Comparison of ENCODE assay signal across 16 cellular contexts in genomic region chr22:21598302-21598701, GRCh38. TPM values are rescaled to one million over a fixed set of nuclear protein-coding genes. Genes with fewer than 3 reads are reported as not detected.
DNase-seq lines count a peak whose midpoint lies in the region; ATAC-seq and TF ChIP-seq lines count a peak whose summit lies in the region.
"Had no signal": no experiment of that assay in that cellular context is flagged by ENCODE, and none has a peak within 500 bp of the region (broad histone marks: within the 10 kb centered on the region; RNA-seq: fewer than 3 reads in every experiment).

No MANE protein-coding gene starts in this region.

- 100% methylated on average over 1 of the region's 3 CpGs; no CpG with 5 or more reads in 1 of the 2 experiments for WGBS in endodermal cell (ENCODE audit: insufficient coverage in 1 of 2, insufficient read length in 1 of 2), 2 experiments

- H3K4me3 ChIP-seq in endodermal cell (ENCODE audit: low read length): no peak overlapping the region
- H3K4me3 ChIP-seq in mucosa of descending colon: no peak overlapping the region
- H3K4me3 ChIP-seq: BLaER1 treated with 17β-estradiol and CSF1 and Interleukin-3, amounts not matched to agents 10 nM and 100 nM had no signal

- no peak for ATAC-seq in activated CD8-positive, alpha-beta T cell treated with anti-CD3 and anti-CD28 coated beads for 36 hours
- ATAC-seq in activated CD8-positive, alpha-beta T cell treated with anti-CD3 and anti-CD28 coated beads, Interleukin-2, amount 10 ng/mL, durations not matched to agents 7 days and 5 days: no peak
- no peak for ATAC-seq in stimulated activated naive CD8-positive, alpha-beta T cell treated with anti-CD3 and anti-CD28 coated beads, Interleukin-15, Interleukin-2, amounts not matched to agents 100 U/mL and 50 U/mL, for 24 hours
- ATAC-seq in mucosa of descending colon: no peak
- ATAC-seq: HCT116 had no signal

- H3K4me3 Mint-ChIP-seq in activated CD8-positive, alpha-beta T cell treated with anti-CD3 and anti-CD28 coated beads for 36 hours: no peak overlapping the region
- H3K4me3 Mint-ChIP-seq in activated CD8-positive, alpha-beta T cell treated with anti-CD3 and anti-CD28 coated beads, Interleukin-2, amount 10 ng/mL, durations not matched to agents 7 days and 5 days: no peak overlapping the region
- no peak overlapping the region for H3K4me3 Mint-ChIP-seq in stimulated activated naive CD8-positive, alpha-beta T cell treated with anti-CD3 and anti-CD28 coated beads, Interleukin-15, Interleukin-2, amounts not matched to agents 100 ng/mL and 50 ng/mL, for 24 hours
- H3K4me3 Mint-ChIP-seq in endothelial cell (ENCODE audit: unreplicated experiment): peak overlapping the region; percentile 21
- no peak overlapping the region for H3K4me3 Mint-ChIP-seq in endodermal cell

- peaks cover 58% of the 10 kb centered on the region for H3K36me3 ChIP-seq in endodermal cell (ENCODE audit: control insufficient read depth, insufficient read depth, low read length)
- no peaks in the 10 kb centered on the region for H3K36me3 ChIP-seq in mucosa of descending colon (ENCODE audit: low read depth)

- H3K27me3 Mint-ChIP-seq in activated CD8-positive, alpha-beta T cell treated with anti-CD3 and anti-CD28 coated beads for 36 hours: no peaks in the 10 kb centered on the region
- H3K27me3 Mint-ChIP-seq in activated CD8-positive, alpha-beta T cell treated with anti-CD3 and anti-CD28 coated beads, Interleukin-2, amount 10 ng/mL, durations not matched to agents 7 days and 5 days (ENCODE audit: low read depth): no peaks in the 10 kb centered on the region
- no peaks in the 10 kb centered on the region for H3K27me3 Mint-ChIP-seq in stimulated activated naive CD8-positive, alpha-beta T cell treated with anti-CD3 and anti-CD28 coated beads, Interleukin-15, Interleukin-2, amounts not matched to agents 100 ng/mL and 50 ng/mL, for 24 hours
- peaks cover 7% of the 10 kb centered on the region for H3K27me3 Mint-ChIP-seq in endothelial cell (ENCODE audit: unreplicated experiment)
- no peaks in the 10 kb centered on the region for H3K27me3 Mint-ChIP-seq in endodermal cell (ENCODE audit: insufficient read depth)
- H3K27me3 Mint-ChIP-seq: CD4-positive, CD25-positive, alpha-beta regulatory T cell had no signal

- H3K27ac ChIP-seq in endodermal cell (ENCODE audit: low read depth, low read length): no peak overlapping the region

- no peak for DNase-seq in activated CD8-positive, alpha-beta T cell treated with anti-CD3 and anti-CD28 coated beads for 36 hours
- no peak for DNase-seq in activated CD8-positive, alpha-beta T cell treated with anti-CD3 and anti-CD28 coated beads, Interleukin-2, amount 10 ng/mL, durations not matched to agents 7 days and 5 days
- DNase-seq in stimulated activated naive CD8-positive, alpha-beta T cell treated with anti-CD3 and anti-CD28 coated beads, Interleukin-15, Interleukin-2, amounts not matched to agents 100 U/mL and 50 U/mL, for 24 hours: no peak
- DNase-seq in endothelial cell (ENCODE audit: low spot score): no peak
- DNase-seq in endodermal cell: no peak
- DNase-seq in mucosa of descending colon: no peak
- DNase-seq: ACHN; Calu3; CD4-positive, CD25-positive, alpha-beta regulatory T cell; DMS 273 treated with DMSO at 0.1 percent for 48 hours had no signal

- H3K4me1 Mint-ChIP-seq in activated CD8-positive, alpha-beta T cell treated with anti-CD3 and anti-CD28 coated beads for 36 hours (ENCODE audit: low read depth): peaks cover 30% of the 10 kb centered on the region
- H3K4me1 Mint-ChIP-seq in activated CD8-positive, alpha-beta T cell treated with anti-CD3 and anti-CD28 coated beads, Interleukin-2, amount 10 ng/mL, durations not matched to agents 7 days and 5 days (ENCODE audit: low read depth): peaks cover 20% of the 10 kb centered on the region
- H3K4me1 Mint-ChIP-seq in stimulated activated naive CD8-positive, alpha-beta T cell treated with anti-CD3 and anti-CD28 coated beads, Interleukin-15, Interleukin-2, amounts not matched to agents 100 ng/mL and 50 ng/mL, for 24 hours (ENCODE audit: low read depth): peaks cover 37% of the 10 kb centered on the region
- H3K4me1 Mint-ChIP-seq in endothelial cell (ENCODE audit: unreplicated experiment): peaks cover 32% of the 10 kb centered on the region
- peaks cover 4% of the 10 kb centered on the region for H3K4me1 Mint-ChIP-seq in endodermal cell

- CTCF ChIA-PET in activated CD8-positive, alpha-beta T cell treated with anti-CD3 and anti-CD28 coated beads for 36 hours (lab: Charles Lee): no interaction called here
- CTCF ChIA-PET in activated CD8-positive, alpha-beta T cell treated with anti-CD3 and anti-CD28 coated beads, Interleukin-2, amount 10 ng/mL, durations not matched to agents 7 days and 5 days (lab: Charles Lee): interaction anchor here (1.1 to 1.2 kb wide), 2 partner anchors 13 to 45 kb away, joined by 3 to 7 read pairs; no protein-coding TSS in a partner anchor

- no peak overlapping the region for H3K9ac ChIP-seq in endodermal cell (ENCODE audit: extremely low read depth, low read length, poor library complexity, severe bottlenecking)

- H3K4me1 ChIP-seq in endodermal cell (ENCODE audit: control insufficient read depth, insufficient read depth, low read length) (no peaks in the 10 kb centered on the region), mucosa of descending colon (ENCODE audit: low read depth) (no peaks in the 10 kb centered on the region)

- H3K9me3 ChIP-seq in endodermal cell (ENCODE audit: control insufficient read depth, low read length) (no peaks in the 10 kb centered on the region), mucosa of descending colon (no peaks in the 10 kb centered on the region)
- H3K9me3 ChIP-seq: BLaER1 treated with 17β-estradiol and CSF1 and Interleukin-3, amounts not matched to agents 10 nM and 100 nM had no signal

- H3K36me3 Mint-ChIP-seq in activated CD8-positive, alpha-beta T cell treated with anti-CD3 and anti-CD28 coated beads for 36 hours (ENCODE audit: low read depth): peaks cover 33% of the 10 kb centered on the region
- peaks cover 46% of the 10 kb centered on the region for H3K36me3 Mint-ChIP-seq in activated CD8-positive, alpha-beta T cell treated with anti-CD3 and anti-CD28 coated beads, Interleukin-2, amount 10 ng/mL, durations not matched to agents 7 days and 5 days (ENCODE audit: low read depth)
- H3K36me3 Mint-ChIP-seq in stimulated activated naive CD8-positive, alpha-beta T cell treated with anti-CD3 and anti-CD28 coated beads, Interleukin-15, Interleukin-2, amounts not matched to agents 100 ng/mL and 50 ng/mL, for 24 hours (ENCODE audit: low read depth): peaks cover 55% of the 10 kb centered on the region
- H3K36me3 Mint-ChIP-seq in endothelial cell (ENCODE audit: low read depth, unreplicated experiment) (peaks cover 28% of the 10 kb centered on the region), endodermal cell (ENCODE audit: low read depth) (peaks cover 52% of the 10 kb centered on the region)

- H3K27me3 ChIP-seq in endodermal cell (ENCODE audit: control insufficient read depth, insufficient read depth, low read length, poor library complexity, severe bottlenecking): no peaks in the 10 kb centered on the region
- H3K27me3 ChIP-seq: BLaER1 treated with 17β-estradiol and CSF1 and Interleukin-3, amounts not matched to agents 10 nM and 100 nM had no signal

- intact Hi-C loops in activated CD8-positive, alpha-beta T cell treated with anti-CD3 and anti-CD28 coated beads for 36 hours (cut with micrococcal nuclease): no loop called here
- intact Hi-C loops in mucosa of descending colon (cut with DNase I, micrococcal nuclease): no loop called here

- H3K27ac Mint-ChIP-seq in activated CD8-positive, alpha-beta T cell treated with anti-CD3 and anti-CD28 coated beads for 36 hours: peak overlapping the region; percentile 24
- H3K27ac Mint-ChIP-seq in activated CD8-positive, alpha-beta T cell treated with anti-CD3 and anti-CD28 coated beads, Interleukin-2, amount 10 ng/mL, durations not matched to agents 7 days and 5 days: no peak overlapping the region
- peak overlapping the region; percentile 13 for H3K27ac Mint-ChIP-seq in stimulated activated naive CD8-positive, alpha-beta T cell treated with anti-CD3 and anti-CD28 coated beads, Interleukin-15, Interleukin-2, amounts not matched to agents 100 ng/mL and 50 ng/mL, for 24 hours
- peak overlapping the region; percentile 50 for H3K27ac Mint-ChIP-seq in endothelial cell (ENCODE audit: unreplicated experiment)
- no peak overlapping the region for H3K27ac Mint-ChIP-seq in endodermal cell

- TF ChIP-seq CTCF in activated CD8-positive, alpha-beta T cell treated with anti-CD3 and anti-CD28 coated beads for 36 hours (IDR thresholded peaks at IDR 0.05): no peak
- no peak for TF ChIP-seq CTCF in endothelial cell (IDR thresholded peaks at IDR 0.05; ENCODE audit: unreplicated experiment)
- TF ChIP-seq CTCF in endodermal cell (conservative IDR thresholded peaks at IDR 0.05): no peak
- TF ChIP-seq CTCF in mucosa of descending colon (IDR thresholded peaks at IDR 0.05): no peak

- POLR2A ChIA-PET in activated CD8-positive, alpha-beta T cell treated with anti-CD3 and anti-CD28 coated beads for 36 hours (lab: Charles Lee): interaction anchor here (1.0 to 1.1 kb wide), 2 partner anchors 15 to 24 kb away, joined by 3 to 4 read pairs; no protein-coding TSS in a partner anchor
- POLR2A ChIA-PET in activated CD8-positive, alpha-beta T cell treated with anti-CD3 and anti-CD28 coated beads, Interleukin-2, amount 10 ng/mL, durations not matched to agents 7 days and 5 days (lab: Charles Lee): no interaction called here

- no peaks in the 10 kb centered on the region for H3K9me3 Mint-ChIP-seq in activated CD8-positive, alpha-beta T cell treated with anti-CD3 and anti-CD28 coated beads for 36 hours
- H3K9me3 Mint-ChIP-seq in activated CD8-positive, alpha-beta T cell treated with anti-CD3 and anti-CD28 coated beads, Interleukin-2, amount 10 ng/mL, durations not matched to agents 7 days and 5 days (ENCODE audit: insufficient read depth): no peaks in the 10 kb centered on the region
- no peaks in the 10 kb centered on the region for H3K9me3 Mint-ChIP-seq in stimulated activated naive CD8-positive, alpha-beta T cell treated with anti-CD3 and anti-CD28 coated beads, Interleukin-15, Interleukin-2, amounts not matched to agents 100 ng/mL and 50 ng/mL, for 24 hours
- no peaks in the 10 kb centered on the region for H3K9me3 Mint-ChIP-seq in endothelial cell (ENCODE audit: unreplicated experiment)
- no peaks in the 10 kb centered on the region for H3K9me3 Mint-ChIP-seq in endodermal cell
- H3K9me3 Mint-ChIP-seq: CD4-positive, CD25-positive, alpha-beta regulatory T cell had no signal

RNA-seq across cellular contexts. Expression of gene UBE2L3, which starts 30.8 kb away (rescaled TPM):
- total RNA-seq in activated CD8-positive, alpha-beta T cell treated with anti-CD3 and anti-CD28 coated beads for 36 hours: 10 to 100 TPM; 50.3 to 54.9 TPM
- 10 to 100 TPM; 65.3 to 69.6 TPM for total RNA-seq in activated CD8-positive, alpha-beta T cell treated with anti-CD3 and anti-CD28 coated beads, Interleukin-2, amount 10 ng/mL, durations not matched to agents 7 days and 5 days
- total RNA-seq in endothelial cell (ENCODE audit: unreplicated experiment) (62.2 TPM), endodermal cell (10 to 100 TPM; 74.6 to 79.4 TPM), mucosa of descending colon (10 to 100 TPM; 52.6 to 60.9 (median 60.7) TPM)
- polyA plus RNA-seq in endodermal cell (2013, experiment 1 of 2): 89.9 TPM
- polyA plus RNA-seq in endodermal cell (2013, experiment 2 of 2): 90.0 TPM

RNA-seq across cellular contexts. Expression of gene YDJC, which starts 31.5 kb away (rescaled TPM):
- 10 to 100 TPM; 60.1 to 64.9 TPM for total RNA-seq in activated CD8-positive, alpha-beta T cell treated with anti-CD3 and anti-CD28 coated beads for 36 hours
- total RNA-seq in activated CD8-positive, alpha-beta T cell treated with anti-CD3 and anti-CD28 coated beads, Interleukin-2, amount 10 ng/mL, durations not matched to agents 7 days and 5 days: 10 to 100 TPM; 46.7 to 47.1 TPM
- total RNA-seq in endothelial cell (ENCODE audit: unreplicated experiment) (11.2 TPM), endodermal cell (10 to 100 TPM; 16.4 to 19.9 TPM), mucosa of descending colon (10 to 100 TPM; 12.5 to 26.5 (median 21.7) TPM)
- 11.6 TPM for polyA plus RNA-seq in endodermal cell (2013, experiment 1 of 2)
- 11.3 TPM for polyA plus RNA-seq in endodermal cell (2013, experiment 2 of 2)

RNA-seq across cellular contexts. Expression of gene CCDC116, which starts 34.3 kb away (rescaled TPM):
- under 1 TPM in 1 of 2 experiments, not detected in 1; 0.45 TPM for total RNA-seq in activated CD8-positive, alpha-beta T cell treated with anti-CD3 and anti-CD28 coated beads for 36 hours
- total RNA-seq in activated CD8-positive, alpha-beta T cell treated with anti-CD3 and anti-CD28 coated beads, Interleukin-2, amount 10 ng/mL, durations not matched to agents 7 days and 5 days: 1 to 10 TPM in 1 of 2 experiments, under 1 TPM in 1; 0.66 to 1.6 TPM
- total RNA-seq in endothelial cell (ENCODE audit: unreplicated experiment) (0.36 TPM), endodermal cell (under 1 TPM; 0.46 to 0.84 TPM), mucosa of descending colon (under 1 TPM; 0.22 to 0.89 (median 0.26) TPM)
- polyA plus RNA-seq in endodermal cell (2013, experiment 1 of 2): 0.53 TPM
- polyA plus RNA-seq in endodermal cell (2013, experiment 2 of 2): 0.41 TPM
- total RNA-seq: A172; Calu3; CD4-positive, CD25-positive, alpha-beta regulatory T cell; HT1080 had no signal
- polyA plus RNA-seq: CD4-positive, CD25-positive, alpha-beta regulatory T cell had no signal

RNA-seq across cellular contexts. Expression of gene SDF2L1, which starts 43.8 kb away (rescaled TPM):
- total RNA-seq in activated CD8-positive, alpha-beta T cell treated with anti-CD3 and anti-CD28 coated beads for 36 hours: 10 to 100 TPM; 38.6 to 41.3 TPM
- total RNA-seq in activated CD8-positive, alpha-beta T cell treated with anti-CD3 and anti-CD28 coated beads, Interleukin-2, amount 10 ng/mL, durations not matched to agents 7 days and 5 days: 10 to 100 TPM; 85.9 to 86.4 TPM
- 32.4 TPM for total RNA-seq in endothelial cell (ENCODE audit: unreplicated experiment)
- total RNA-seq in endodermal cell: 10 to 100 TPM; 30.3 to 61.4 TPM
- 17.6 TPM for polyA plus RNA-seq in endodermal cell (2013, experiment 1 of 2)
- 20.9 TPM for polyA plus RNA-seq in endodermal cell (2013, experiment 2 of 2)
- total RNA-seq in mucosa of descending colon: 10 to 100 TPM; 25.8 to 48.8 (median 28.0) TPM

RNA-seq across cellular contexts. Expression of gene RIMBP3C, which starts 47.0 kb away (rescaled TPM):
- under 1 TPM in 1 of 2 experiments, not detected in 1; 0.20 TPM for total RNA-seq in activated CD8-positive, alpha-beta T cell treated with anti-CD3 and anti-CD28 coated beads for 36 hours
- total RNA-seq in activated CD8-positive, alpha-beta T cell treated with anti-CD3 and anti-CD28 coated beads, Interleukin-2, amount 10 ng/mL, durations not matched to agents 7 days and 5 days: under 1 TPM; 0.08 to 0.34 TPM
- total RNA-seq in endothelial cell (ENCODE audit: unreplicated experiment) (0.18 TPM), endodermal cell (under 1 TPM; 0.53 to 0.75 TPM), mucosa of descending colon (under 1 TPM in 2 of 3 donors, not detected in 1; 0.13 to 0.22 TPM)
- polyA plus RNA-seq in endodermal cell (2013, experiment 1 of 2): not detected
- 0.25 TPM for polyA plus RNA-seq in endodermal cell (2013, experiment 2 of 2)
- total RNA-seq: Calu3, Daoy had no signal

Comparison
In these comparisons a context has a peak if more than half of its experiments do, and no peak if none do; other contexts are left out.
1. H3K27ac Mint-ChIP-seq: peak in activated CD8-positive, alpha-beta T cell treated with anti-CD3 and anti-CD28 coated beads for 36 hours (single experiment), stimulated activated naive CD8-positive, alpha-beta T cell treated with anti-CD3 and anti-CD28 coated beads, Interleukin-15, Interleukin-2, amounts not matched to agents 100 ng/mL and 50 ng/mL, for 24 hours (single experiment) and endothelial cell (single experiment); none in activated CD8-positive, alpha-beta T cell treated with anti-CD3 and anti-CD28 coated beads, Interleukin-2, amount 10 ng/mL, durations not matched to agents 7 days and 5 days (single experiment) and endodermal cell (single experiment).